11 cellular contexts compared by ENCODE assay signal in the genomic region with DNA sequence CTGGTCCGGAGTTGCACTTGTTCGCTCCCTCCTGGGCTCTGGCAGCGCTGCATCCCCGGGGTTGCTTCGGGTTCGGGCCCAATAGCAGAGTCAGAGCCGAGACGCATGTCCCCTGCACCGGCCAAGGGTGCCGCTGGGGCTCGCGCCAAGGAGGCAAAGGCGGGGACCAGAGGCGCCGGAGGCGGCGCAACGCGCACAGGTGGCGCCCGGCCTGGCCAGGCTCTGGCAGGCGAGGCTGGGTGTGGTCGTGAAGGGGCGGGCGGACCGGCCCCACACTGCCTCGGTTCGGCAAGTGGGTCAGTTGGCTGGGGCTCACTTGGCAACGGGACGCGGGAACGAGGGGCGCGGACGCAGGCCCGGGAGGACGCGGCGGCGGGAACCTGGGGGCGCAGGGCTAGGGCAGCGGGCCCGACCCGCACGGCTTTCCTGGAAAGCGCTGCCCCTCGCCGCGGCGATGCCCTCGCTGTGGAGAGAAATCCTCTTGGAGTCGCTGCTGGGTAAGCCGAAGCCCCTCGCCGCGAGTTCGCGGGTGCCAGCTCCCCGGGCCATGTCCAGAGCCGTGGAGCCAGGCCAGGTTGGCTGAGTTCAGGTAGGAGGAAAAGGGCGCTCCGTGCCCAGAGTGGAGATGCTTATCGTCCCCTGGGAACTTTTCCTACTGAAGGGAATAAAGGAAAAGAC. TPM values are rescaled to one million over a fixed set of nuclear protein-coding genes. Genes with fewer than 3 reads are reported as not detected.
A peak's percentile ranks its signal among the peaks of the same experiment; 100 is the strongest.
DNase-seq lines count a peak whose midpoint lies in the region; ATAC-seq, FAIRE-seq and TF ChIP-seq lines count a peak whose summit lies in the region.
"Had no signal": no experiment of that assay in that cellular context is flagged by ENCODE, and none has a peak within 500 bp of the region (broad histone marks: within the 10 kb centered on the region; RNA-seq: fewer than 3 reads in every experiment).

Gene CWH43, plus strand, starts transcription at position 300 of the 678 bp plus-strand sequence. Its CDS starts 155 bp downstream, at position 455.

- H3K4me3 ChIP-seq in A549 (no peak within 1 kb of the TSS), esophagus muscularis mucosa (no peak within 1 kb of the TSS), mucosa of rectum (ENCODE audit: low read length in 2 of 2) (peak within 1 kb of the TSS; percentile 65 to 68)

- peak within 1 kb of the TSS in 1 of 2 donors; percentile 73 for H3K9ac ChIP-seq in mucosa of rectum (ENCODE audit: low read depth in 1 of 2, low read length in 2 of 2)

- H3K9me3 ChIP-seq in A549: no peaks in the 10 kb centered on the region
- no peaks in the 10 kb centered on the region for H3K9me3 ChIP-seq in esophagus muscularis mucosa
- H3K9me3 ChIP-seq in mucosa of rectum (ENCODE audit: control insufficient read depth in 2 of 2, low read length in 2 of 2): no peaks in the 10 kb centered on the region

- FAIRE-seq in A549 (lab: Jason Lieb, UNC): no peak

- TF ChIP-seq EP300 in A549 (IDR thresholded peaks at IDR 0.05): no peak
- TF ChIP-seq EP300 in esophagus muscularis mucosa (IDR thresholded peaks at IDR 0.05): no peak

- ATAC-seq in A549 (peak; percentile 39 to 46; a peak in 4 of 6 replicates), GM19035 (IDR thresholded peaks at IDR 0.05; ENCODE audit: unreplicated experiment) (no peak), HG03139 (IDR thresholded peaks at IDR 0.05; ENCODE audit: unreplicated experiment) (no peak)

- POLR2A ChIA-PET in A549 (lab: Yijun Ruan, JAX): no interaction called here

- CTCF ChIA-PET in A549 (lab: Yijun Ruan, JAX): interaction anchor here (0.6 kb wide), 1 partner anchor 8 kb away, joined by 3 read pairs; no protein-coding TSS in a partner anchor

- intact Hi-C loops in esophagus muscularis mucosa (cut with DNase I): no loop called here

- TF ChIP-seq RAD21 in A549 (conservative IDR thresholded peaks at IDR 0.05 in 1 of 2, IDR thresholded peaks at IDR 0.05 in 1 of 2): no peak

- H3K4me1 ChIP-seq in A549 (no peaks in the 10 kb centered on the region), esophagus muscularis mucosa (peaks cover 0 to 11% (median 8%) of the 10 kb centered on the region in 4 donors), mucosa of rectum (ENCODE audit: control insufficient read depth in 2 of 2, insufficient read depth in 2 of 2, low read length in 2 of 2) (peaks cover 6 to 30% of the 10 kb centered on the region in 2 donors)

- peak within 1 kb of the TSS; percentile 43; the same call in 2 of the 3 replicates for H3K4me2 ChIP-seq in A549

- TF ChIP-seq POLR2A in A549 (IDR thresholded peaks at IDR 0.05; ENCODE audit: low read length) (no peak), esophagus muscularis mucosa (IDR thresholded peaks at IDR 0.05; ENCODE audit: low read depth) (no peak)

- no peaks in the 10 kb centered on the region for H3K36me3 ChIP-seq in esophagus muscularis mucosa
- no peaks in the 10 kb centered on the region for H3K36me3 ChIP-seq in mucosa of rectum (ENCODE audit: control insufficient read depth in 2 of 2, insufficient read depth in 2 of 2, low read length in 2 of 2)

- TF ChIP-seq CTCF in A549 (IDR thresholded peaks at IDR 0.05) (no peak), esophagus muscularis mucosa (IDR thresholded peaks at IDR 0.05) (no peak)

- H3K27me3 ChIP-seq in esophagus muscularis mucosa (peaks cover 0 to 46% (median 10%) of the 10 kb centered on the region in 4 donors), mucosa of rectum (ENCODE audit: control insufficient read depth in 2 of 2, insufficient read depth in 2 of 2, low read length in 2 of 2) (peaks cover 0 to 3% of the 10 kb centered on the region in 2 donors)

- no peak within 1 kb of the TSS for H3K27ac ChIP-seq in A549
- H3K27ac ChIP-seq in esophagus muscularis mucosa (replicated peaks in 1 of 4): no peak within 1 kb of the TSS
- peak within 1 kb of the TSS; percentile 71 for H3K27ac ChIP-seq in mucosa of rectum (ENCODE audit: low read depth in 2 of 2, low read length in 2 of 2)

- WGBS in A549 (ENCODE audit: missing lambda C conversion rate): 9% methylated on average over 7 of the region's 63 CpGs
- 3% methylated on average over 34 of the region's 63 CpGs for WGBS in esophagus muscularis mucosa

- DNase-seq in A549 (ENCODE audit: low read depth in 1 of 2, low spot score in 1 of 2): no peak
- DNase-seq in NCI-H146 treated with DMSO at 0.1 percent for 48 hours (lab: John Stamatoyannopoulos, UW; ENCODE audit: unreplicated experiment): peak; percentile 32
- peak; percentile 82 for DNase-seq in esophagus muscularis mucosa (ENCODE audit: extremely low spot score)
- DNase-seq in NCI-H1105 (lab: John Stamatoyannopoulos, UW): no peak
- DNase-seq in NCI-H2107 treated with DMSO at 0.1 percent for 48 hours (lab: John Stamatoyannopoulos, UW; ENCODE audit: unreplicated experiment): no peak
- DNase-seq: IMR-90; stimulated activated CD4-positive, alpha-beta T cell treated with anti-CD3 and anti-CD28 coated beads, Interleukin-4, amount 100 ng/mL, for 1 hour had no signal

TF ChIP-seq in A549, 52 proteins besides CTCF, POLR2A, EP300 and RAD21:
- no peak for TF ChIP-seq HEYL (CRISPR knock-in tag; IDR thresholded peaks at IDR 0.05)
- no peak for TF ChIP-seq HOXB13 (CRISPR knock-in tag; IDR thresholded peaks at IDR 0.05; ENCODE audit: low read depth)
- TF ChIP-seq BCL3 (IDR thresholded peaks at IDR 0.05): no peak
- no peak for TF ChIP-seq HDAC2 (IDR thresholded peaks at IDR 0.05)
- no peak for TF ChIP-seq RNF2 (IDR thresholded peaks at IDR 0.05; ENCODE audit: borderline replicate concordance, low read depth)

RNA-seq across cellular contexts. Expression of gene CWH43, which starts in this region (rescaled TPM):
- polyA plus RNA-seq in A549 (2011; rRNA removed): not detected in 2 replicates
- not detected in 2 replicates for polyA plus RNA-seq in A549 (2012; cell fraction: cytosol; rRNA removed)
- not detected in 2 replicates for polyA plus RNA-seq in A549 (2012; cell fraction: nucleus; rRNA removed)
- polyA plus RNA-seq in A549 (2017; fragmentation: RNase III; extraction: RNeasy Plus Mini Kit Qiagen cat#74134 plus additional on column Dnase treatment): not detected in 3 replicates
- not detected in 2 replicates for polyA minus RNA-seq in A549 (2011; rRNA and poly(A)+ RNA removed)
- not detected for total RNA-seq in esophagus muscularis mucosa
- total RNA-seq: IMR-90, myocyte had no signal
- polyA plus RNA-seq: IMR-90 had no signal

Comparison
In these comparisons a context has a peak if more than half of its experiments do, and no peak if none do; other contexts are left out.
1. Peak in ATAC-seq and H3K4me2 ChIP-seq in A549; RNA of the gene not detected or under 1 TPM.
2. Peak in DNase-seq in esophagus muscularis mucosa; RNA of the gene not detected or under 1 TPM.
3. H3K27ac ChIP-seq: peak in mucosa of rectum (2 of 2); none in A549 (0 of 2) and esophagus muscularis mucosa (0 of 4).
4. H3K4me3 ChIP-seq: peak in mucosa of rectum (2 of 2); none in A549 (single experiment) and esophagus muscularis mucosa (0 of 4).